ENCODE assay signal across 10 cellular contexts in the genomic region with DNA sequence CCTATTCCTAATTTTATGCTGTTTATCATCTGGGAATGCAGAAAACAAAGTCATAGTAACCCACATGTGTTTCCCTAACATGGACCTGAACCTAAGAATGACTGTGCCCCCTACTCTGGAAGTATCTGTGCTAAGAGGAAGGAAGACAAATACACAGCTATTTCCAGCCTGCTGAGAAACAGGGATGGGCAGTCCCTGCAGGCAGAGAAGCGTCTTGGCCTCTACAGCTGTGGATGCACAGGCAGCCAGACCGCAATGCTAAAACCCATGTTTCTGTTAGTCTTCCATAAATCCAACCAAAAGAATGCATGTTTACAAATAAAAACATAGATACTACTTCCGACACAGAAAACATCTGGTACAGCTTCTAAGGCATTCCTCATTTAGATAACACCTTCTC. TPM values are rescaled to one million over a fixed set of nuclear protein-coding genes. Genes with fewer than 3 reads are reported as not detected.
DNase-seq lines count a peak whose midpoint lies in the region; ATAC-seq and TF ChIP-seq lines count a peak whose summit lies in the region.
"Had no signal": no experiment of that assay in that cellular context is flagged by ENCODE, and none has a peak within 500 bp of the region (broad histone marks: within the 10 kb centered on the region; RNA-seq: fewer than 3 reads in every experiment).

No MANE protein-coding gene starts in this region.

- peaks cover 26% of the 10 kb centered on the region for H3K4me1 Mint-ChIP-seq in HFFc6 (ENCODE audit: low read depth)
- peaks cover 14 to 26% of the 10 kb centered on the region in 2 donors for H3K4me1 Mint-ChIP-seq in effector memory CD8-positive, alpha-beta T cell (ENCODE audit: low read depth in 2 of 2)
- peaks cover 11 to 66% (median 38%) of the 10 kb centered on the region in 7 donors for H3K4me1 Mint-ChIP-seq in naive thymus-derived CD4-positive, alpha-beta T cell

- 0 out of 2 replicates have a peak, but pooled peaks have one; percentile 10 for TF ChIP-seq CTCF in AG04450 (IDR thresholded peaks at IDR 0.05; ENCODE audit: low read depth, low read length)
- TF ChIP-seq CTCF in HFFc6 (IDR thresholded peaks at IDR 0.05) = no peak
- TF ChIP-seq CTCF in A673 (conservative IDR thresholded peaks at IDR 0.05; ENCODE audit: low read depth, low read length) = no peak

- peaks cover 3 to 5% of the 10 kb centered on the region in 2 donors for H3K4me1 ChIP-seq in naive thymus-derived CD4-positive, alpha-beta T cell (ENCODE audit: control insufficient read depth in 2 of 2, insufficient read depth in 2 of 2, low read length in 2 of 2)
- H3K4me1 ChIP-seq in A673 (ENCODE audit: insufficient read depth, low read length, poor library complexity, severe bottlenecking) = peaks cover 15% of the 10 kb centered on the region

- no peaks in the 10 kb centered on the region for H3K36me3 Mint-ChIP-seq in HFFc6 (ENCODE audit: low read depth)
- peaks cover 8% of the 10 kb centered on the region for H3K36me3 Mint-ChIP-seq in effector memory CD8-positive, alpha-beta T cell (ENCODE audit: insufficient read depth)
- peaks cover 0 to 20% (median 14%) of the 10 kb centered on the region in 5 donors for H3K36me3 Mint-ChIP-seq in naive thymus-derived CD4-positive, alpha-beta T cell

- no peak for ATAC-seq in effector memory CD8-positive, alpha-beta T cell (replicated peaks)
- no peak for ATAC-seq in naive thymus-derived CD4-positive, alpha-beta T cell
- no peak for ATAC-seq in GM21390 (IDR thresholded peaks at IDR 0.05; ENCODE audit: unreplicated experiment)

- peak overlapping the region; percentile 97 for H3K27ac Mint-ChIP-seq in HFFc6
- peak overlapping the region; percentile 15 to 48 for H3K27ac Mint-ChIP-seq in effector memory CD8-positive, alpha-beta T cell
- H3K27ac Mint-ChIP-seq in naive thymus-derived CD4-positive, alpha-beta T cell = peak overlapping the region in 6 of 9 donors; percentile 6 to 83 (median 37)
- H3K27ac Mint-ChIP-seq: activated naive CD8-positive, alpha-beta T cell treated with anti-CD3 and anti-CD28 coated beads, Interleukin-2, amount 10 ng/mL, durations not matched to agents 7 days and 5 days had no signal

- CTCF ChIA-PET in AG04450 (lab: Charles Lee) (interaction anchor here (0.7 to 1.1 kb wide), 3 partner anchors 130 to 150 kb away, joined by 3 read pairs; no protein-coding TSS in a partner anchor), A673 (lab: Charles Lee) (no interaction called here)
- CTCF ChIA-PET in naive thymus-derived CD4-positive, alpha-beta T cell (lab: Charles Lee) = interaction anchor here (0.9 to 1.1 kb wide), 2 partner anchors 129 kb away, joined by 3 read pairs; no protein-coding TSS in a partner anchor

- H3K36me3 ChIP-seq in naive thymus-derived CD4-positive, alpha-beta T cell (ENCODE audit: control insufficient read depth in 2 of 3, insufficient read depth in 3 of 3, low read length in 3 of 3) = no peaks in the 10 kb centered on the region
- H3K36me3 ChIP-seq in A673 (ENCODE audit: insufficient read depth, low read length, poor library complexity, severe bottlenecking) = no peaks in the 10 kb centered on the region

- no TSS peak for BruUV-seq in A673 (replicated peaks; lab: Mats Ljungman, UMichigan)

- DNase-seq in AG04450 (ENCODE audit: low read depth, low spot score) (peak; percentile 45), HFFc6 (peak; percentile 51), A673 (ENCODE audit: low spot score) (no peak), DMS153 (lab: John Stamatoyannopoulos, UW) (no peak), NCI-H1436 treated with DMSO at 0.1 percent for 48 hours (lab: John Stamatoyannopoulos, UW) (no peak)
- DNase-seq in effector memory CD8-positive, alpha-beta T cell = no peak
- no peak for DNase-seq in naive thymus-derived CD4-positive, alpha-beta T cell
- DNase-seq: activated naive CD8-positive, alpha-beta T cell treated with anti-CD3 and anti-CD28 coated beads, Interleukin-2, amount 10 ng/mL, durations not matched to agents 7 days and 5 days; NCI-H510A had no signal

- intact Hi-C loops in naive thymus-derived CD4-positive, alpha-beta T cell (cut with micrococcal nuclease) = no loop called here
- intact Hi-C loops in A673 (cut with micrococcal nuclease; ENCODE audit: unreplicated experiment) = no loop called here

- POLR2A ChIA-PET in AG04450 (lab: Yijun Ruan, JAX) = interaction anchor here (0.5 kb wide), 1 partner anchor 130 kb away, joined by 4 read pairs; no protein-coding TSS in a partner anchor
- POLR2A ChIA-PET in naive thymus-derived CD4-positive, alpha-beta T cell (lab: Charles Lee) = interaction anchor here (1.1 kb wide), 1 partner anchor 280 kb away, joined by 3 read pairs; no protein-coding TSS in a partner anchor
- POLR2A ChIA-PET in A673 (lab: Charles Lee; ENCODE audit: low non-redundant PET) = no interaction called here

- no peaks in the 10 kb centered on the region; the same call in 1 of the 2 replicates for H3K27me3 Mint-ChIP-seq in HFFc6 (ENCODE audit: insufficient read depth)
- H3K27me3 Mint-ChIP-seq in effector memory CD8-positive, alpha-beta T cell = no peaks in the 10 kb centered on the region
- no peaks in the 10 kb centered on the region for H3K27me3 Mint-ChIP-seq in naive thymus-derived CD4-positive, alpha-beta T cell
- H3K27me3 Mint-ChIP-seq: activated naive CD8-positive, alpha-beta T cell treated with anti-CD3 and anti-CD28 coated beads, Interleukin-2, amount 10 ng/mL, durations not matched to agents 7 days and 5 days had no signal

- peak overlapping the region; percentile 88 for H3K4me3 Mint-ChIP-seq in HFFc6
- H3K4me3 Mint-ChIP-seq in effector memory CD8-positive, alpha-beta T cell = no peak overlapping the region
- H3K4me3 Mint-ChIP-seq in naive thymus-derived CD4-positive, alpha-beta T cell = peak overlapping the region in 3 of 10 donors; percentile 20 to 58 (median 29)

- no peak overlapping the region for H3K27ac ChIP-seq in AG04450 (ENCODE audit: low read depth, low read length)
- H3K27ac ChIP-seq in naive thymus-derived CD4-positive, alpha-beta T cell (ENCODE audit: low read depth, low read length) = no peak overlapping the region
- H3K27ac ChIP-seq in A673 (ENCODE audit: low read depth, low read length, poor library complexity, severe bottlenecking) = no peak overlapping the region

- H3K4me3 ChIP-seq in AG04450 (ENCODE audit: low read depth, low read length) (peak overlapping the region; percentile 15; the same call in 1 of the 2 replicates), A673 (ENCODE audit: low read depth, low read length, poor library complexity, severe bottlenecking) (no peak overlapping the region)
- H3K4me3 ChIP-seq in naive thymus-derived CD4-positive, alpha-beta T cell (ENCODE audit: low read length) = no peak overlapping the region

- H3K9me3 ChIP-seq in AG04450 (ENCODE audit: control insufficient read depth, insufficient read depth, low read length) = no peaks in the 10 kb centered on the region
- no peaks in the 10 kb centered on the region for H3K9me3 ChIP-seq in naive thymus-derived CD4-positive, alpha-beta T cell (ENCODE audit: control insufficient read depth in 2 of 3, low read length in 3 of 3)
- no peaks in the 10 kb centered on the region for H3K9me3 ChIP-seq in A673 (ENCODE audit: low read depth, low read length, poor library complexity, severe bottlenecking)

- no peaks in the 10 kb centered on the region for H3K9me3 Mint-ChIP-seq in HFFc6
- no peaks in the 10 kb centered on the region for H3K9me3 Mint-ChIP-seq in effector memory CD8-positive, alpha-beta T cell
- no peaks in the 10 kb centered on the region for H3K9me3 Mint-ChIP-seq in naive thymus-derived CD4-positive, alpha-beta T cell
- H3K9me3 Mint-ChIP-seq: activated naive CD8-positive, alpha-beta T cell treated with anti-CD3 and anti-CD28 coated beads, Interleukin-2, amount 10 ng/mL, durations not matched to agents 7 days and 5 days had no signal

- H3K27me3 ChIP-seq in AG04450 (ENCODE audit: control insufficient read depth, insufficient read depth, low read length) (no peaks in the 10 kb centered on the region), A673 (replicated peaks; ENCODE audit: insufficient read depth, low read depth, low read length, poor library complexity) (no peaks in the 10 kb centered on the region)
- H3K27me3 ChIP-seq in naive thymus-derived CD4-positive, alpha-beta T cell (ENCODE audit: control insufficient read depth in 2 of 2, insufficient read depth in 2 of 2, low read length in 2 of 2) = no peaks in the 10 kb centered on the region

RNA-seq across cellular contexts. Expression of gene DUSP16, which starts 56.1 kb away (rescaled TPM):
- 11.1 and 12.8 TPM in 2 replicates for polyA plus RNA-seq in AG04450 (2011; rRNA removed)
- 18.3 and 24.4 TPM in 2 replicates for polyA minus RNA-seq in AG04450 (2011; rRNA and poly(A)+ RNA removed)
- total RNA-seq in HFFc6 (2021; fragmentation: NEBNext Ultra II Directional; extraction: Animal tissue kit (Norgen Biotek cat#: 25700)) = 1 to 10 TPM; 5.9 to 8.9 (median 7.4) TPM
- 10 to 100 TPM; 26.8 to 42.8 (median 38.9) TPM for total RNA-seq in naive thymus-derived CD4-positive, alpha-beta T cell
- polyA plus RNA-seq in naive thymus-derived CD4-positive, alpha-beta T cell = 1 to 10 TPM; 4.4 to 5.0 TPM
- total RNA-seq in A673 (2021) = 10.6 TPM in 2 replicates

Comparison
In these comparisons a context has a peak if more than half of its experiments do, and no peak if none do; other contexts are left out.
1. DNase-seq: peak in AG04450 (single experiment) and HFFc6 (single experiment); none in effector memory CD8-positive, alpha-beta T cell (0 of 3), naive thymus-derived CD4-positive, alpha-beta T cell (0 of 9), A673 (single experiment), DMS153 (single experiment) and NCI-H1436 treated with DMSO at 0.1 percent for 48 hours (single experiment).
2. H3K27ac Mint-ChIP-seq: peak in every context shown above with its lines; median percentile 97 in HFFc6; 37 in naive thymus-derived CD4-positive, alpha-beta T cell; 32 in effector memory CD8-positive, alpha-beta T cell.